In the genomic region with DNA sequence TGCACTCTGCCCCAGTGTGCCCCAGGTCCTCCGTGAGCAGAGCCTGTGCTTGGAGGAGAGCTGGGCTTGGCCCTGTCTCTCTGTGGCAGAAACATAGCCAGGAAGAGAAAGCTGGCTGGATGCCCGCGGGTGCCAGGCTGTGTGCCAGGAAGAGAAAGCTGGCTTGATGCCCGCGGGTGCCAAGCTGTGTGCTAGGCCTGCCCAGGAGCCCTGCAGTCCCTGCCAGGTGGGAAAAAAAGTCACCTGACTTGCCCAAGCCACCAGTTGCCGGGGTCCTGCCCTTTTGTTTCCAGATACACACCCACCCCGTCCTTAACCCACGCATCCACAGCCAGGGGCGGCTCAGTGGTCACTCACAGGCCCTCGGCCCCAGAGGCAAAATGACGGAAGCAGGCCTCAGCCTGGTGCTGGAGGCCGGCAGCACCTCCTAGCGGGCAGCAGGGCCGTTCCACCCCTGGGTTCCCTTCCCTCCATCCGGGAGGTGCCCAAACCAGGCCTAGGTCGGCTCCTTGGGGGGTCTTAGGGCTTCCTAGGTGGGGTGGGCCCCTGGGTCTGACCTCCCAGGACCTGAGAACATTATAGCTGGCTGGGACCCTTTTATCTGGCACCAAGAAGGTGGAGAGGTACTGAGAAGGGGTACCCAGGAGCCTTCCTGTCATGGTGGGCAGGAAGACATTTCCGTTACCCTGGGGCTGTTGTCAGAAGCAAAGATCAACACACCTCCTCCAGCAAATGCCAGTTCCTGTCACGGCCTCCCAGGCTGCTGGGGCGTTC, we compare ENCODE assay signal across 8 cellular contexts. TPM values are rescaled to one million over a fixed set of nuclear protein-coding genes. Genes with fewer than 3 reads are reported as not detected.
A peak's percentile ranks its signal among the peaks of the same experiment; 100 is the strongest.
DNase-seq lines count a peak whose midpoint lies in the region; ATAC-seq, FAIRE-seq and TF ChIP-seq lines count a peak whose summit lies in the region.

No MANE protein-coding gene starts in this region.

- ATAC-seq in T-cell (replicated peaks in 1 of 4): peak; percentile 76 to 81 (median 78)
- peak; percentile 92 for ATAC-seq in K562
- ATAC-seq in right lobe of liver: peak; percentile 66 to 83 (median 78)

- WGBS in K562 (ENCODE audit: insufficient coverage, low coverage, missing lambda C conversion rate): 20% methylated on average over 18 of the region's 19 CpGs
- 22% methylated on average over 8 of the region's 19 CpGs for WGBS in right lobe of liver (ENCODE audit: insufficient coverage, low coverage, low lambda C conversion rate, missing lambda C conversion rate)

- H3K9me1 ChIP-seq in K562 (ENCODE audit: control insufficient read depth, insufficient read depth, low read length): no peaks in the 10 kb centered on the region

- H3K36me3 ChIP-seq in K562 (ENCODE audit: control insufficient read depth, insufficient read depth, low read length) (no peaks in the 10 kb centered on the region), right lobe of liver (no peaks in the 10 kb centered on the region), stomach smooth muscle (ENCODE audit: control insufficient read depth in 2 of 2, insufficient read depth in 2 of 2, low read length in 2 of 2) (no peaks in the 10 kb centered on the region)

- POLR2A ChIA-PET in T-cell (lab: Charles Lee) (no interaction called here), K562 (lab: Yijun Ruan, JAX) (no interaction called here)

- peak in 1 of 2 experiments; percentile 20 for DNase-seq in HL-60 (ENCODE audit: low read depth in 1 of 2, low spot score in 1 of 2)
- DNase-seq in T-cell: peak; percentile 35 to 80 (median 62)
- peak; percentile 68 to 79 (median 74) for DNase-seq in K562 (ENCODE audit: extremely low read depth in 1 of 4, low spot score in 3 of 4)
- DNase-seq in right lobe of liver: peak; percentile 82 to 93 (median 91)
- DNase-seq in kidney glomerular epithelial cell (lab: John Stamatoyannopoulos, UW): no peak
- no peak for DNase-seq in ecto neural progenitor cell (ENCODE audit: low spot score)

- BruUV-seq in K562 (replicated peaks; lab: Mats Ljungman, UMichigan): no TSS peak

- no peaks in the 10 kb centered on the region for H3K27me3 Mint-ChIP-seq in T-cell

- FAIRE-seq in K562 (lab: Jason Lieb, UNC): peak; percentile 68

- H3K9me3 Mint-ChIP-seq in T-cell: no peaks in the 10 kb centered on the region

- TF ChIP-seq POLR2A in K562 (conservative IDR thresholded peaks at IDR 0.05) (no peak), right lobe of liver (IDR thresholded peaks at IDR 0.05) (peak; percentile 42)

- peak overlapping the region; percentile 89 to 90 for H3K27ac Mint-ChIP-seq in T-cell

- no peak overlapping the region for H3K4me3 ChIP-seq in HL-60 (replicated peaks; ENCODE audit: insufficient read depth, low read length)
- H3K4me3 ChIP-seq in K562: no peak overlapping the region
- peak overlapping the region in 1 of 3 donors; percentile 28 for H3K4me3 ChIP-seq in right lobe of liver
- peak overlapping the region in 1 of 2 donors; percentile 29 for H3K4me3 ChIP-seq in stomach smooth muscle (ENCODE audit: low read length in 2 of 2)

- H2AFZ ChIP-seq in K562 (ENCODE audit: low read depth, low read length): peak overlapping the region; percentile 43; the same call in 1 of the 2 replicates

- peaks cover 9 to 56% of the 10 kb centered on the region in 2 experiments; a peak in 3 of 5 replicates for H3K4me1 ChIP-seq in K562 (replicated peaks in 1 of 2; ENCODE audit: control insufficient read depth in 2 of 2, insufficient read depth in 2 of 2, low read length in 2 of 2)
- peaks cover 2 to 49% (median 26%) of the 10 kb centered on the region in 4 donors for H3K4me1 ChIP-seq in right lobe of liver
- peaks cover 46% of the 10 kb centered on the region for H3K4me1 ChIP-seq in stomach smooth muscle (ENCODE audit: control insufficient read depth, insufficient read depth, low read length)

- H3K27me3 ChIP-seq in HL-60 (ENCODE audit: insufficient read depth, poor library complexity, severe bottlenecking) (no peaks in the 10 kb centered on the region), K562 (ENCODE audit: control insufficient read depth in 2 of 2, insufficient read depth in 2 of 2, low read length in 2 of 2) (peaks cover 19 to 35% of the 10 kb centered on the region in 2 experiments), right lobe of liver (no peaks in the 10 kb centered on the region), stomach smooth muscle (ENCODE audit: control insufficient read depth in 1 of 2, insufficient read depth in 2 of 2, low read length in 2 of 2) (no peaks in the 10 kb centered on the region)

- H3K4me1 Mint-ChIP-seq in T-cell: peaks cover 72 to 82% (median 81%) of the 10 kb centered on the region in 3 donors

- no peak overlapping the region for H3K9ac ChIP-seq in K562 (ENCODE audit: insufficient read depth in 1 of 2, low read depth in 2 of 2, low read length in 2 of 2)
- H3K9ac ChIP-seq in stomach smooth muscle (ENCODE audit: low read length in 2 of 2): peak overlapping the region; percentile 1 to 29

- TF ChIP-seq EP300 in K562 (IDR thresholded peaks at IDR 0.05; ENCODE audit: low read length): no peak

- H3K9me3 ChIP-seq in K562 (replicated peaks; ENCODE audit: control insufficient read depth, insufficient read depth, low read depth, low read length) (no peaks in the 10 kb centered on the region), right lobe of liver (no peaks in the 10 kb centered on the region), stomach smooth muscle (ENCODE audit: control insufficient read depth in 2 of 2, low read length in 2 of 2) (no peaks in the 10 kb centered on the region)

- no peaks in the 10 kb centered on the region for H3K79me2 ChIP-seq in K562 (ENCODE audit: control insufficient read depth, insufficient read depth, low read length)

- in situ Hi-C loops in K562 (cut with MboI): no loop called here

- H3K4me3 Mint-ChIP-seq in T-cell: peak overlapping the region; percentile 59 to 80 (median 62)

- H3K4me2 ChIP-seq in K562 (ENCODE audit: insufficient read depth, low read length): no peak overlapping the region

- TF ChIP-seq CTCF in C4-2B (conservative IDR thresholded peaks at IDR 0.05): peak; percentile 89
- TF ChIP-seq CTCF in HL-60 (IDR thresholded peaks at IDR 0.05; ENCODE audit: insufficient read depth, low read length): peak; percentile 18
- TF ChIP-seq CTCF in K562 (IDR thresholded peaks at IDR 0.05 in 2 of 3, conservative IDR thresholded peaks at IDR 0.05 in 1 of 3; ENCODE audit: insufficient read depth in 2 of 3, low read depth in 1 of 3, low read length in 3 of 3): peak; percentile 90 to 92 (median 91)
- TF ChIP-seq CTCF in right lobe of liver (IDR thresholded peaks at IDR 0.05): peak; percentile 50 to 64 (median 60)

- H3K36me3 Mint-ChIP-seq in T-cell: peaks cover 15% of the 10 kb centered on the region

- H4K20me1 ChIP-seq in K562 (replicated peaks; ENCODE audit: control insufficient read depth, insufficient read depth, low read length): no peaks in the 10 kb centered on the region; the same call in none of the 2 replicates

- TF ChIP-seq RAD21 in K562 (CRISPR knock-in tag; conservative IDR thresholded peaks at IDR 0.05 in 1 of 2, IDR thresholded peaks at IDR 0.05 in 1 of 2): peak; percentile 75 to 87

- H3K27ac ChIP-seq in C4-2B (peak overlapping the region; percentile 71), HL-60 (replicated peaks) (peak overlapping the region; percentile 51), K562 (ENCODE audit: extremely low read depth, low read depth, low read length) (no peak overlapping the region), right lobe of liver (peak overlapping the region; percentile 92 to 97 (median 94)), stomach smooth muscle (ENCODE audit: low read length) (peak overlapping the region; percentile 41)

- intact Hi-C loops in K562 (cut with micrococcal nuclease): no loop called here
- intact Hi-C loops in right lobe of liver (cut with DNase I): no loop called here

- CTCF ChIA-PET in T-cell (lab: Charles Lee): interaction anchor here in 1 of 2 donors (0.8 to 1.8 kb wide), 3 partner anchors 14 to 110 kb away, joined by 3 to 7 read pairs (median 5); partner anchors contain the start of gene UBE2G2
- CTCF ChIA-PET in K562 (lab: Yijun Ruan, JAX; ENCODE audit: low intra/inter-chr PET ratio): interaction anchor here (0.6 to 0.9 kb wide), 4 partner anchors 110 to 169 kb away, joined by 3 to 5 read pairs (median 4); partner anchors contain the start of gene UBE2G2

RNA-seq across cellular contexts. Expression of gene ITGB2, which starts 9.1 kb away (rescaled TPM):
- 100 to 1,000 TPM; 249 to 498 (median 304) TPM for total RNA-seq in T-cell
- 0.69 and 1.4 TPM in 2 replicates for total RNA-seq in K562 (2011; cell fraction: chromatin; rRNA removed; ENCODE audit: low replicate concordance)
- total RNA-seq in K562 (2011; cell fraction: nucleolus; rRNA removed): 1.0 and 1.3 TPM in 2 replicates
- total RNA-seq in K562 (2011; cell fraction: nucleoplasm; rRNA removed): 0.23 and 0.29 TPM in 2 replicates
- total RNA-seq in K562 (2014; rRNA removed): 0.78 and 1.0 TPM in 2 replicates
- 0.07 and 0.22 TPM in 2 replicates for total RNA-seq in K562 (2014; rRNA removed; fragmentation: Illumina TruSeq; extraction: Trizol)
- total RNA-seq in K562 (2015; rRNA removed; fragmentation: Illumina TruSeq; extraction: Trizol): 0.49 and 0.51 TPM in 2 replicates
- 1.2 and 1.3 TPM in 2 replicates for total RNA-seq in K562 (2021)
- polyA plus RNA-seq in K562 (2011; rRNA removed): 0.20 and 1.6 TPM in 2 replicates
- 0.33 and 1.3 TPM in 2 replicates for polyA plus RNA-seq in K562 (2011; cell fraction: cytosol; rRNA removed)
- polyA plus RNA-seq in K562 (2011; cell fraction: nucleus; rRNA removed): 2.0 and 3.1 TPM in 2 replicates
- 0.77 and 5.1 TPM in 2 replicates for polyA plus RNA-seq in K562 (2012)
- polyA plus RNA-seq in K562 (2014; fragmentation: Illumina TruSeq; extraction: Trizol): 0.24 and 0.25 TPM in 2 replicates
- not detected for polyA plus RNA-seq in K562 (2014; fragmentation: Nextera tagmentation; extraction: Ambion mirVana)
- polyA plus RNA-seq in K562 (2014; rRNA removed): 0.57 and 0.60 TPM in 2 replicates
- 0.04 and 0.57 TPM in 2 replicates for polyA minus RNA-seq in K562 (2011; rRNA and poly(A)+ RNA removed)
- 1.0 and 4.8 TPM in 2 replicates for polyA minus RNA-seq in K562 (2011; cell fraction: cytosol; rRNA and poly(A)+ RNA removed)
- 0.27 and 1.8 TPM in 2 replicates for polyA minus RNA-seq in K562 (2011; cell fraction: nucleus; rRNA and poly(A)+ RNA removed)
- total RNA-seq in right lobe of liver: 10 to 100 TPM; 12.9 to 61.8 (median 36.6) TPM

RNA-seq across cellular contexts. Expression of gene SLX9, which starts 28.3 kb away (rescaled TPM):
- total RNA-seq in T-cell: 10 to 100 TPM; 16.7 to 32.2 (median 26.7) TPM
- 18.9 and 29.0 TPM in 2 replicates for total RNA-seq in K562 (2011; cell fraction: chromatin; rRNA removed; ENCODE audit: low replicate concordance)
- 22.8 and 25.7 TPM in 2 replicates for total RNA-seq in K562 (2011; cell fraction: nucleolus; rRNA removed)
- total RNA-seq in K562 (2011; cell fraction: nucleoplasm; rRNA removed): 14.8 and 16.0 TPM in 2 replicates
- 65.2 and 66.8 TPM in 2 replicates for total RNA-seq in K562 (2014; rRNA removed)
- total RNA-seq in K562 (2014; rRNA removed; fragmentation: Illumina TruSeq; extraction: Trizol): 11.2 and 14.8 TPM in 2 replicates
- 18.5 and 20.3 TPM in 2 replicates for total RNA-seq in K562 (2015; rRNA removed; fragmentation: Illumina TruSeq; extraction: Trizol)
- total RNA-seq in K562 (2021): 71.2 and 75.5 TPM in 2 replicates
- polyA plus RNA-seq in K562 (2011; rRNA removed): 13.5 and 16.5 TPM in 2 replicates
- polyA plus RNA-seq in K562 (2011; cell fraction: cytosol; rRNA removed): 14.3 and 38.6 TPM in 2 replicates
- 10.2 and 19.3 TPM in 2 replicates for polyA plus RNA-seq in K562 (2011; cell fraction: nucleus; rRNA removed)
- polyA plus RNA-seq in K562 (2012): 34.2 and 36.9 TPM in 2 replicates
- 8.2 and 18.9 TPM in 2 replicates for polyA plus RNA-seq in K562 (2014; fragmentation: Illumina TruSeq; extraction: Trizol)
- 1 to 10 TPM; 1.2 to 1.8 TPM for polyA plus RNA-seq in K562 (2014; fragmentation: Nextera tagmentation; extraction: Ambion mirVana)
- 54.4 and 60.2 TPM in 2 replicates for polyA plus RNA-seq in K562 (2014; rRNA removed)
- polyA minus RNA-seq in K562 (2011; rRNA and poly(A)+ RNA removed): 16.0 and 22.8 TPM in 2 replicates
- polyA minus RNA-seq in K562 (2011; cell fraction: cytosol; rRNA and poly(A)+ RNA removed): 25.3 and 31.3 TPM in 2 replicates
- polyA minus RNA-seq in K562 (2011; cell fraction: nucleus; rRNA and poly(A)+ RNA removed): 3.8 and 5.3 TPM in 2 replicates
- total RNA-seq in right lobe of liver: 10 to 100 TPM; 15.0 to 27.9 (median 17.1) TPM

RNA-seq across cellular contexts. Expression of gene PTTG1IP, which starts 38.1 kb away (rescaled TPM):
- total RNA-seq in T-cell (10 to 100 TPM; 73.4 to 91.1 (median 90.2) TPM), K562 (2014; rRNA removed) (85.4 and 97.6 TPM in 2 replicates), K562 (2014; rRNA removed; fragmentation: Illumina TruSeq; extraction: Trizol) (65.7 and 66.2 TPM in 2 replicates), K562 (2015; rRNA removed; fragmentation: Illumina TruSeq; extraction: Trizol) (92.9 and 98.7 TPM in 2 replicates), K562 (2021) (99.3 and 99.5 TPM in 2 replicates), right lobe of liver (100 to 1,000 TPM in 3 of 6 experiments, 10 to 100 TPM in 3; 54.3 to 195 (median 140) TPM)
- 109 and 139 TPM in 2 replicates for total RNA-seq in K562 (2011; cell fraction: chromatin; rRNA removed; ENCODE audit: low replicate concordance)
- 131 and 151 TPM in 2 replicates for total RNA-seq in K562 (2011; cell fraction: nucleolus; rRNA removed)
- 146 and 174 TPM in 2 replicates for total RNA-seq in K562 (2011; cell fraction: nucleoplasm; rRNA removed)
- polyA plus RNA-seq in K562 (2011; rRNA removed) (92.4 and 138 TPM in 2 replicates), K562 (2014; fragmentation: Illumina TruSeq; extraction: Trizol) (77.0 and 77.8 TPM in 2 replicates), K562 (2014; fragmentation: Nextera tagmentation; extraction: Ambion mirVana) (1 to 10 TPM; 5.0 to 9.2 TPM), K562 (2014; rRNA removed) (82.4 and 86.9 TPM in 2 replicates)
- polyA plus RNA-seq in K562 (2011; cell fraction: cytosol; rRNA removed): 79.9 and 115 TPM in 2 replicates
- polyA plus RNA-seq in K562 (2011; cell fraction: nucleus; rRNA removed): 69.1 and 123 TPM in 2 replicates
- polyA plus RNA-seq in K562 (2012): 77.4 and 167 TPM in 2 replicates
- 54.1 and 70.2 TPM in 2 replicates for polyA minus RNA-seq in K562 (2011; rRNA and poly(A)+ RNA removed)
- 69.1 and 114 TPM in 2 replicates for polyA minus RNA-seq in K562 (2011; cell fraction: cytosol; rRNA and poly(A)+ RNA removed)
- 17.4 and 40.2 TPM in 2 replicates for polyA minus RNA-seq in K562 (2011; cell fraction: nucleus; rRNA and poly(A)+ RNA removed)

Comparison
In these comparisons a context has a peak if more than half of its experiments do, and no peak if none do; other contexts are left out.
1. CTCF ChIP-seq: peak in every context shown above with its lines; median percentile 91 in K562; 89 in C4-2B; 60 in right lobe of liver; 18 in HL-60.
2. DNase-seq: peak in T-cell (34 of 34), K562 (4 of 4) and right lobe of liver (3 of 3); none in kidney glomerular epithelial cell (single experiment) and ecto neural progenitor cell (single experiment).
3. H3K9ac ChIP-seq: peak in stomach smooth muscle (2 of 2); none in K562 (0 of 2).
4. RNA of gene ITGB2, which starts 9.1 kb away (total RNA-seq): 249 to 498 TPM in T-cell and 12.9 to 61.8 TPM in right lobe of liver; 0.07 to 1.4 TPM in K562; every median in the first group is over 4 times any median in the second.
5. Peak in every context shown above with its lines, with median percentiles within 50 percentile points of each other: ATAC-seq.